In genomic region chr5:32711693-32712462, GRCh38 we compare ENCODE assay signal across 8 cellular contexts.
A peak's percentile ranks its signal among the peaks of the same experiment; 100 is the strongest.
DNase-seq lines count a peak whose midpoint lies in the region; ATAC-seq lines count a peak whose summit lies in the region.

No MANE protein-coding gene starts in this region.

- H3K4me1 ChIP-seq in stomach smooth muscle (ENCODE audit: control insufficient read depth, insufficient read depth, low read length) = peaks cover 31% of the 10 kb centered on the region

- no peak for ATAC-seq in HG03378 (IDR thresholded peaks at IDR 0.05; ENCODE audit: unreplicated experiment)
- no peak for ATAC-seq in GM21360 (IDR thresholded peaks at IDR 0.05; ENCODE audit: unreplicated experiment)

- H3K4me3 ChIP-seq in stomach smooth muscle (ENCODE audit: low read length in 2 of 2) = peak overlapping the region; percentile 87 to 92

- peaks cover 0 to 12% of the 10 kb centered on the region in 2 donors for H3K27me3 ChIP-seq in stomach smooth muscle (ENCODE audit: control insufficient read depth in 1 of 2, insufficient read depth in 2 of 2, low read length in 2 of 2)

- peak overlapping the region; percentile 24 for H3K27ac ChIP-seq in stomach smooth muscle (ENCODE audit: low read length)

- no peaks in the 10 kb centered on the region for H3K9me3 ChIP-seq in stomach smooth muscle (ENCODE audit: control insufficient read depth in 2 of 2, low read length in 2 of 2)

- DNase-seq in DMS 273 (lab: John Stamatoyannopoulos, UW; ENCODE audit: unreplicated experiment) = peak; percentile 42
- DNase-seq in DMS 273 treated with DMSO at 0.1 percent for 48 hours (lab: John Stamatoyannopoulos, UW) = no peak
- peak; percentile 17 for DNase-seq in amniotic stem cell (lab: John Stamatoyannopoulos, UW)
- DNase-seq in islet precursor cell = peak; percentile 66
- no peak for DNase-seq in NCI-H187 treated with DMSO at 0.1 percent for 48 hours (lab: John Stamatoyannopoulos, UW)

- peak overlapping the region; percentile 36 to 54 for H3K9ac ChIP-seq in stomach smooth muscle (ENCODE audit: low read length in 2 of 2)

- no peaks in the 10 kb centered on the region for H3K36me3 ChIP-seq in stomach smooth muscle (ENCODE audit: control insufficient read depth in 2 of 2, insufficient read depth in 2 of 2, low read length in 2 of 2)

Comparison
In these comparisons a context has a peak if more than half of its experiments do, and no peak if none do; other contexts are left out.
1. DNase-seq: peak in DMS 273 (single experiment), amniotic stem cell (single experiment) and islet precursor cell (single experiment); none in DMS 273 treated with DMSO at 0.1 percent for 48 hours (single experiment) and NCI-H187 treated with DMSO at 0.1 percent for 48 hours (single experiment).